Comparison of ENCODE assay signal across 1 cellular context in the genomic region with DNA sequence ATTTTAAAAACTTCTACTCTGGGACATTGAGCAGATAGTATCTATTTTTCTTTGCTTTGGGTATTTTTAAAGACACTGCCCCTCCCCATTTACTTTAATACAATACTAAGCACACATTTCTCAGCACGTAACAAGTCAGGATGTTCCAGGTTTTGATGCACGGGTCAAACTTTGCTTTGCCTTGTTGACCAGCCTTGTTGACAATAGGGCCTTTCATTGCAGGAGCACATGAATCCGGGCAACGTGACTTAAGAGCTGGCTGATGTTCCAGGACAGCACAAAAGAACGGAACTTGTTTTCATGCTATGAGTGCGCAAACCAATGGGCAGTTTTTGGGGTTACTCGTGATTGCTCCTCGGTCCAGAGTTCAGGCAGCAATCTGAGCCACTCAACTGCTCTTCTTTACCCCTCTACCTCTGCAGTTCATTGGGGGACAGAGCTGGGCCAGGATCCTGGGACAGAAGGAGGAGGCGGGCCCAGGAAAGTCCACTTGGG.
TF ChIP-seq lines count a peak whose summit lies in the region.

No MANE protein-coding gene starts in this region.

TF ChIP-seq in HepG2, 621 proteins besides CTCF, POLR2A, EP300 and RAD21 (continued from another document and continues in another):
- peak; percentile 74 for TF ChIP-seq HNF1A (IDR thresholded peaks at IDR 0.05; ENCODE audit: low read depth)
- TF ChIP-seq HNF1A (CRISPR knock-in tag; IDR thresholded peaks at IDR 0.05; ENCODE audit: borderline replicate concordance): peak; percentile 92
- TF ChIP-seq, protein P1, sequence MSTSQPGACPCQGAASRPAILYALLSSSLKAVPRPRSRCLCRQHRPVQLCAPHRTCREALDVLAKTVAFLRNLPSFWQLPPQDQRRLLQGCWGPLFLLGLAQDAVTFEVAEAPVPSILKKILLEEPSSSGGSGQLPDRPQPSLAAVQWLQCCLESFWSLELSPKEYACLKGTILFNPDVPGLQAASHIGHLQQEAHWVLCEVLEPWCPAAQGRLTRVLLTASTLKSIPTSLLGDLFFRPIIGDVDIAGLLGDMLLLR (CRISPR knock-in tag; IDR thresholded peaks at IDR 0.05): no peak
- no peak for TF ChIP-seq SIN3A (IDR thresholded peaks at IDR 0.05; ENCODE audit: borderline replicate concordance, low read depth, low read length)
- TF ChIP-seq NONO (IDR thresholded peaks at IDR 0.05): no peak
- peak; percentile 94 for TF ChIP-seq NONO (CRISPR knock-in tag; conservative IDR thresholded peaks at IDR 0.05)
- TF ChIP-seq PATZ1 (CRISPR knock-in tag; IDR thresholded peaks at IDR 0.05): peak; percentile 90; the same call in 1 of the 2 replicates
- TF ChIP-seq POLR2AphosphoS5 (IDR thresholded peaks at IDR 0.05; ENCODE audit: low read depth, low read length): peak; percentile 46; the same call in 1 of the 2 replicates
- TF ChIP-seq SAP130 (CRISPR knock-in tag; IDR thresholded peaks at IDR 0.05; ENCODE audit: low read depth): peak; percentile 82
- TF ChIP-seq ZNF331 (CRISPR knock-in tag; IDR thresholded peaks at IDR 0.05): peak; percentile 94
- peak; percentile 89 for TF ChIP-seq ZNF430 (CRISPR knock-in tag; IDR thresholded peaks at IDR 0.05)
- 0 out of 2 replicates have a peak, but pooled peaks have one; percentile 81 for TF ChIP-seq ZNF256 (CRISPR knock-in tag; conservative IDR thresholded peaks at IDR 0.05)
- TF ChIP-seq ZSCAN9 (CRISPR knock-in tag; IDR thresholded peaks at IDR 0.05; ENCODE audit: borderline replicate concordance): peak; percentile 95
- TF ChIP-seq NFYB (CRISPR knock-in tag; IDR thresholded peaks at IDR 0.05): peak; percentile 77
- TF ChIP-seq SMARCC2 (IDR thresholded peaks at IDR 0.05): no peak
- peak; percentile 95 for TF ChIP-seq ZFP1 (CRISPR knock-in tag; IDR thresholded peaks at IDR 0.05)
- TF ChIP-seq NCOA5 (CRISPR knock-in tag; IDR thresholded peaks at IDR 0.05): no peak
- peak; percentile 88 for TF ChIP-seq ZNF670 (CRISPR knock-in tag; IDR thresholded peaks at IDR 0.05; ENCODE audit: borderline replicate concordance)
- TF ChIP-seq MAX (IDR thresholded peaks at IDR 0.05): peak; percentile 97
- peak; percentile 61 for TF ChIP-seq ZNF557 (CRISPR knock-in tag; IDR thresholded peaks at IDR 0.05)
- peak; percentile 87 for TF ChIP-seq ZNF205 (CRISPR knock-in tag; IDR thresholded peaks at IDR 0.05)
- TF ChIP-seq MLLT10 (CRISPR knock-in tag; IDR thresholded peaks at IDR 0.05): no peak
- no peak for TF ChIP-seq ZXDC (CRISPR knock-in tag; IDR thresholded peaks at IDR 0.05)
- TF ChIP-seq, protein P2, sequence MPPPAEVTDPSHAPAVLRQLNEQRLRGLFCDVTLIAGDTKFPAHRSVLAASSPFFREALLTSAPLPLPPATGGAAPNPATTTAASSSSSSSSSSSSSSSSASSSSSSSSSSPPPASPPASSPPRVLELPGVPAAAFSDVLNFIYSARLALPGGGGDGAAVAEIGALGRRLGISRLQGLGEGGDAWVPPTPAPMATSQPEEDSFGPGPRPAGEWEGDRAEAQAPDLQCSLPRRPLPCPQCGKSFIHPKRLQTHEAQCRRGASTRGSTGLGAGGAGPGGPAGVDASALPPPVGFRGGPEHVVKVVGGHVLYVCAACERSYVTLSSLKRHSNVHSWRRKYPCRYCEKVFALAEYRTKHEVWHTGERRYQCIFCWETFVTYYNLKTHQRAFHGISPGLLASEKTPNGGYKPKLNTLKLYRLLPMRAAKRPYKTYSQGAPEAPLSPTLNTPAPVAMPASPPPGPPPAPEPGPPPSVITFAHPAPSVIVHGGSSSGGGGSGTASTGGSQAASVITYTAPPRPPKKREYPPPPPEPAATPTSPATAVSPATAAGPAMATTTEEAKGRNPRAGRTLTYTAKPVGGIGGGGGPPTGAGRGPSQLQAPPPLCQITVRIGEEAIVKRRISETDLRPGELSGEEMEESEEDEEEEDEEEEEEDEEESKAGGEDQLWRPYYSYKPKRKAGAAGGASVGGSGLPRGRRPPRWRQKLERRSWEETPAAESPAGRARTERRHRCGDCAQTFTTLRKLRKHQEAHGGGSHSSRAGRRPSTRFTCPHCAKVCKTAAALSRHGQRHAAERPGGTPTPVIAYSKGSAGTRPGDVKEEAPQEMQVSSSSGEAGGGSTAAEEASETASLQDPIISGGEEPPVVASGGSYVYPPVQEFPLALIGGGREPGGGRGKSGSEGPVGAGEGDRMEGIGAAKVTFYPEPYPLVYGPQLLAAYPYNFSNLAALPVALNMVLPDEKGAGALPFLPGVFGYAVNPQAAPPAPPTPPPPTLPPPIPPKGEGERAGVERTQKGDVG (CRISPR knock-in tag; IDR thresholded peaks at IDR 0.05; ENCODE audit: borderline replicate concordance): 0 out of 2 replicates have a peak, but pooled peaks have one; percentile 36
- TF ChIP-seq KLF13 (CRISPR knock-in tag; IDR thresholded peaks at IDR 0.05): no peak
- no peak for TF ChIP-seq ZNF550 (CRISPR knock-in tag; IDR thresholded peaks at IDR 0.05; ENCODE audit: borderline replicate concordance)
- TF ChIP-seq FUBP1 (CRISPR knock-in tag; IDR thresholded peaks at IDR 0.05; ENCODE audit: borderline replicate concordance): no peak
- no peak for TF ChIP-seq KLF9 (CRISPR knock-in tag; IDR thresholded peaks at IDR 0.05; ENCODE audit: low read depth)
- peak; percentile 86 for TF ChIP-seq MYPOP (CRISPR knock-in tag; IDR thresholded peaks at IDR 0.05)
- peak; percentile 88; the same call in 1 of the 2 replicates for TF ChIP-seq ZNF292 (CRISPR knock-in tag; IDR thresholded peaks at IDR 0.05; ENCODE audit: borderline replicate concordance, low read depth)
- TF ChIP-seq SMYD3 (CRISPR knock-in tag; IDR thresholded peaks at IDR 0.05): peak; percentile 97
- TF ChIP-seq, protein P3, sequence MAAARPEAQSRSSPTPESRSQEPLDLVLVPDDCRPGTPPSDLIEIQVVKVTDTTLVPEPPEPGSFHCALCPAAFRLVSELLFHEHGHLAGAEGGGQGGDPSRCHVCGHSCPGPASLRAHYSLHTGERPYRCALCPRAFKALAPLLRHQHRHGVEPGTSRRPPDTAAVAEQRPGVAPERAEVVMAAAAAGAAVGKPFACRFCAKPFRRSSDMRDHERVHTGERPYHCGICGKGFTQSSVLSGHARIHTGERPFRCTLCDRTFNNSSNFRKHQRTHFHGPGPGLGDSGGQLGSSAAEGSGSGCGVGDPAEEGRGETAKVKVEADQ (CRISPR knock-in tag; IDR thresholded peaks at IDR 0.05; ENCODE audit: borderline replicate concordance): peak; percentile 84; the same call in 1 of the 2 replicates
- peak; percentile 95 for TF ChIP-seq ZMYM4 (CRISPR knock-in tag; IDR thresholded peaks at IDR 0.05)
